ENCODE assay signal across 2 cellular contexts in the genomic region with DNA sequence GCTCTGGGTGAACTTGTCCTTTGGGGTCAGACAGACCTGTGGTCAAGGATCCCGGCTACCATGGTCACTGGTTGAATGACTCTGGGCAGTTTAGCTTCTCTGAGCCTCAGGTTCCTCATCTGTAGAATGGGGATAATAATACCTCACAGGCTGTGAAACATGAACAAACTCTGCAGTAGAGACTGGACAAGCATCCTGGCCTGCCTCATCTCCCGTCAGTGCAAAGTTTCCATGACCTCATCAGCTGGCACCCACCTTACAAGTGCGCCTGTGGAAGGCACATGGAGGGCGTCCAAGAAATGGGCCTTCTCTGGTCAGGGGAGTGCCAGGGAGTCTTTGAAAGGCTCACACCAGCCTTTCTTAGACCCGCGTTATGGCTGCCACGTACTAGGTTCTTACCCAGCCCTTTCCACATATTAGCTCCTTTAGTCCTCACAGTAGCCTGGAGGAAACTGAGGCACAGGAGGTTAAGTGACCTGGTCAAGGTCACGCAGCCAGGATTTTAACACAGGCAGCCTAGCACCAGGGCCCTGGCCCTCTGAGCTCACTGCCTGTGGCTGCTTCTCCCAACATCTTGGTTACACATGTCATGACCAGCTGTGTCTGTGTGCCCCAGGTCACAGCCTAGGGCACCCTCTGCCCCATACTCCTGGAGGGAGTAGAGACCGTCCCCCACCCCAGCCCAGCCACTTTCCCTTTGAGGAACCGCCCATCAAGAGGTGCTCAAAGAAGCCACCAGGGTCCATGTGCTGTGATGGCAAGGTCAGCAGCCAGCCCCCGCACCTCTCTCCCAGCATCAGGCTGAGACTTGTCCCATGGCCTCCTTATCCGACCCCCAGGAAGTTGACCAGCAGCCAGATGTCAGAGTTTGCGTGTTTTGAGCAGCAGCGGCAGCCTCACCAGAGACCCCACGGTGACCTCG.
TF ChIP-seq lines count a peak whose summit lies in the region.

No MANE protein-coding gene starts in this region.

TF ChIP-seq in GM23338, 12 proteins besides CTCF, POLR2A, EP300 and RAD21:
- no peak for TF ChIP-seq JUNB (IDR thresholded peaks at IDR 0.05; ENCODE audit: unreplicated experiment)
- no peak for TF ChIP-seq ZNF331 (CRISPR knock-in tag; IDR thresholded peaks at IDR 0.05; ENCODE audit: low read depth)
- TF ChIP-seq, protein P1, sequence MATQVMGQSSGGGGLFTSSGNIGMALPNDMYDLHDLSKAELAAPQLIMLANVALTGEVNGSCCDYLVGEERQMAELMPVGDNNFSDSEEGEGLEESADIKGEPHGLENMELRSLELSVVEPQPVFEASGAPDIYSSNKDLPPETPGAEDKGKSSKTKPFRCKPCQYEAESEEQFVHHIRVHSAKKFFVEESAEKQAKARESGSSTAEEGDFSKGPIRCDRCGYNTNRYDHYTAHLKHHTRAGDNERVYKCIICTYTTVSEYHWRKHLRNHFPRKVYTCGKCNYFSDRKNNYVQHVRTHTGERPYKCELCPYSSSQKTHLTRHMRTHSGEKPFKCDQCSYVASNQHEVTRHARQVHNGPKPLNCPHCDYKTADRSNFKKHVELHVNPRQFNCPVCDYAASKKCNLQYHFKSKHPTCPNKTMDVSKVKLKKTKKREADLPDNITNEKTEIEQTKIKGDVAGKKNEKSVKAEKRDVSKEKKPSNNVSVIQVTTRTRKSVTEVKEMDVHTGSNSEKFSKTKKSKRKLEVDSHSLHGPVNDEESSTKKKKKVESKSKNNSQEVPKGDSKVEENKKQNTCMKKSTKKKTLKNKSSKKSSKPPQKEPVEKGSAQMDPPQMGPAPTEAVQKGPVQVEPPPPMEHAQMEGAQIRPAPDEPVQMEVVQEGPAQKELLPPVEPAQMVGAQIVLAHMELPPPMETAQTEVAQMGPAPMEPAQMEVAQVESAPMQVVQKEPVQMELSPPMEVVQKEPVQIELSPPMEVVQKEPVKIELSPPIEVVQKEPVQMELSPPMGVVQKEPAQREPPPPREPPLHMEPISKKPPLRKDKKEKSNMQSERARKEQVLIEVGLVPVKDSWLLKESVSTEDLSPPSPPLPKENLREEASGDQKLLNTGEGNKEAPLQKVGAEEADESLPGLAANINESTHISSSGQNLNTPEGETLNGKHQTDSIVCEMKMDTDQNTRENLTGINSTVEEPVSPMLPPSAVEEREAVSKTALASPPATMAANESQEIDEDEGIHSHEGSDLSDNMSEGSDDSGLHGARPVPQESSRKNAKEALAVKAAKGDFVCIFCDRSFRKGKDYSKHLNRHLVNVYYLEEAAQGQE (IDR thresholded peaks at IDR 0.05; ENCODE audit: unreplicated experiment) = no peak
- TF ChIP-seq, protein P2, sequence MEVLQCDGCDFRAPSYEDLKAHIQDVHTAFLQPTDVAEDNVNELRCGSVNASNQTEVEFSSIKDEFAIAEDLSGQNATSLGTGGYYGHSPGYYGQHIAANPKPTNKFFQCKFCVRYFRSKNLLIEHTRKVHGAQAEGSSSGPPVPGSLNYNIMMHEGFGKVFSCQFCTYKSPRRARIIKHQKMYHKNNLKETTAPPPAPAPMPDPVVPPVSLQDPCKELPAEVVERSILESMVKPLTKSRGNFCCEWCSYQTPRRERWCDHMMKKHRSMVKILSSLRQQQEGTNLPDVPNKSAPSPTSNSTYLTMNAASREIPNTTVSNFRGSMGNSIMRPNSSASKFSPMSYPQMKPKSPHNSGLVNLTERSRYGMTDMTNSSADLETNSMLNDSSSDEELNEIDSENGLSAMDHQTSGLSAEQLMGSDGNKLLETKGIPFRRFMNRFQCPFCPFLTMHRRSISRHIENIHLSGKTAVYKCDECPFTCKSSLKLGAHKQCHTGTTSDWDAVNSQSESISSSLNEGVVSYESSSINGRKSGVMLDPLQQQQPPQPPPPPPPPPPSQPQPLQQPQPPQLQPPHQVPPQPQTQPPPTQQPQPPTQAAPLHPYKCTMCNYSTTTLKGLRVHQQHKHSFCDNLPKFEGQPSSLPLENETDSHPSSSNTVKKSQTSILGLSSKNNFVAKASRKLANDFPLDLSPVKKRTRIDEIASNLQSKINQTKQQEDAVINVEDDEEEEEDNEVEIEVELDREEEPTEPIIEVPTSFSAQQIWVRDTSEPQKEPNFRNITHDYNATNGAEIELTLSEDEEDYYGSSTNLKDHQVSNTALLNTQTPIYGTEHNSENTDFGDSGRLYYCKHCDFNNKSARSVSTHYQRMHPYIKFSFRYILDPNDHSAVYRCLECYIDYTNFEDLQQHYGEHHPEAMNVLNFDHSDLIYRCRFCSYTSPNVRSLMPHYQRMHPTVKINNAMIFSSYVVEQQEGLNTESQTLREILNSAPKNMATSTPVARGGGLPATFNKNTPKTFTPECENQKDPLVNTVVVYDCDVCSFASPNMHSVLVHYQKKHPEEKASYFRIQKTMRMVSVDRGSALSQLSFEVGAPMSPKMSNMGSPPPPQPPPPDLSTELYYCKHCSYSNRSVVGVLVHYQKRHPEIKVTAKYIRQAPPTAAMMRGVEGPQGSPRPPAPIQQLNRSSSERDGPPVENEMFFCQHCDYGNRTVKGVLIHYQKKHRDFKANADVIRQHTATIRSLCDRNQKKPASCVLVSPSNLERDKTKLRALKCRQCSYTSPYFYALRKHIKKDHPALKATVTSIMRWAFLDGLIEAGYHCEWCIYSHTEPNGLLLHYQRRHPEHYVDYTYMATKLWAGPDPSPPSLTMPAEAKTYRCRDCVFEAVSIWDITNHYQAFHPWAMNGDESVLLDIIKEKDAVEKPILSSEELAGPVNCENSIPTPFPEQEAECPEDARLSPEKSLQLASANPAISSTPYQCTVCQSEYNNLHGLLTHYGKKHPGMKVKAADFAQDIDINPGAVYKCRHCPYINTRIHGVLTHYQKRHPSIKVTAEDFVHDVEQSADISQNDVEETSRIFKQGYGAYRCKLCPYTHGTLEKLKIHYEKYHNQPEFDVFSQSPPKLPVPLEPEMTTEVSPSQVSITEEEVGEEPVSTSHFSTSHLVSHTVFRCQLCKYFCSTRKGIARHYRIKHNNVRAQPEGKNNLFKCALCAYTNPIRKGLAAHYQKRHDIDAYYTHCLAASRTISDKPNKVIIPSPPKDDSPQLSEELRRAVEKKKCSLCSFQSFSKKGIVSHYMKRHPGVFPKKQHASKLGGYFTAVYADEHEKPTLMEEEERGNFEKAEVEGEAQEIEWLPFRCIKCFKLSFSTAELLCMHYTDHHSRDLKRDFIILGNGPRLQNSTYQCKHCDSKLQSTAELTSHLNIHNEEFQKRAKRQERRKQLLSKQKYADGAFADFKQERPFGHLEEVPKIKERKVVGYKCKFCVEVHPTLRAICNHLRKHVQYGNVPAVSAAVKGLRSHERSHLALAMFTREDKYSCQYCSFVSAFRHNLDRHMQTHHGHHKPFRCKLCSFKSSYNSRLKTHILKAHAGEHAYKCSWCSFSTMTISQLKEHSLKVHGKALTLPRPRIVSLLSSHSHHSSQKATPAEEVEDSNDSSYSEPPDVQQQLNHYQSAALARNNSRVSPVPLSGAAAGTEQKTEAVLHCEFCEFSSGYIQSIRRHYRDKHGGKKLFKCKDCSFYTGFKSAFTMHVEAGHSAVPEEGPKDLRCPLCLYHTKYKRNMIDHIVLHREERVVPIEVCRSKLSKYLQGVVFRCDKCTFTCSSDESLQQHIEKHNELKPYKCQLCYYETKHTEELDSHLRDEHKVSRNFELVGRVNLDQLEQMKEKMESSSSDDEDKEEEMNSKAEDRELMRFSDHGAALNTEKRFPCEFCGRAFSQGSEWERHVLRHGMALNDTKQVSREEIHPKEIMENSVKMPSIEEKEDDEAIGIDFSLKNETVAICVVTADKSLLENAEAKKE (CRISPR knock-in tag; IDR thresholded peaks at IDR 0.05) = no peak

TF ChIP-seq in K562, 482 proteins besides CTCF, POLR2A, EP300 and RAD21:
- no peak for TF ChIP-seq ATF1 (CRISPR knock-in tag; IDR thresholded peaks at IDR 0.05)
- TF ChIP-seq ATF1 (tag; IDR thresholded peaks at IDR 0.05) = no peak
- no peak for TF ChIP-seq HDAC8 (tag; IDR thresholded peaks at IDR 0.05)
- TF ChIP-seq ZNF253 (CRISPR knock-in tag; conservative IDR thresholded peaks at IDR 0.05) = no peak
- TF ChIP-seq BCOR (IDR thresholded peaks at IDR 0.05) = 0 out of 2 replicates have a peak, but pooled peaks have one; percentile 35
- peak; percentile 53 for TF ChIP-seq RBM25 (IDR thresholded peaks at IDR 0.05; ENCODE audit: low read depth, low read length, severe bottlenecking)
- TF ChIP-seq HNRNPLL (IDR thresholded peaks at IDR 0.05; ENCODE audit: low read depth, low read length, poor library complexity, severe bottlenecking) = no peak
